ENCODE assay signal across 21 cellular contexts in the genomic region with DNA sequence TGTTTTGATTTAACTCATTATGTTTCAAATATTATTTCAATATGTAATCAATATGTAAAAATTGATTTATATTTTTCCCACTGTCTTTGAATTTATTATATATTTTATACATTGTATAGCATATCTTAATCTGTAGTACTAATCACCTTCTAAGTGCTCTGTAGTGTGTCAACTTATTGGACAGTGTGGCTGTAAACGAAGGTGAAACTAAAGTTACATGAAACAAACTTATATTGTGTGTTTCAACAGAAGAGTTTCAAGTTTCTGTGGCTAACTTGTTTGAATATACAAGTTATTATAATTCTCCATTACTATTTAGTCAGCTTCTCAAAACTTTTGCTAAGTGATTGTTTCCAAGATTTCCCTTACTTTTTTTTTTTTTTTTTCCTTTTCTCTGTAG.
"Had no signal": no experiment of that assay in that cellular context is flagged by ENCODE, and none has a peak within 500 bp of the region (broad histone marks: within the 10 kb centered on the region; RNA-seq: fewer than 3 reads in every experiment).

No MANE protein-coding gene starts in this region.

- ATAC-seq: activated CD8-positive, alpha-beta memory T cell treated with anti-CD3 and anti-CD28 coated beads, Interleukin-2, amount 10 ng/mL, durations not matched to agents 7 days and 5 days; heart left ventricle; left colon; mucosa of descending colon; right lobe of liver; stimulated activated memory B cell treated with anti-CD40 and anti-IgM and Interleukin-4, amounts not matched to agents 10 μg/mL and 1 μg/mL and 100 μg/mL, for 72 hours; T-helper 17 cell; upper lobe of right lung had no signal

- H3K9me3 ChIP-seq: heart left ventricle, mucosa of descending colon, right lobe of liver, upper lobe of right lung had no signal

- H3K27ac ChIP-seq: epithelial cell of prostate, heart left ventricle, right lobe of liver, skin epidermis, upper lobe of right lung had no signal

- H3K27ac Mint-ChIP-seq: activated B cell treated with CpG ODN at 0.5 μM for 24 hours; activated CD8-positive, alpha-beta memory T cell treated with anti-CD3 and anti-CD28 coated beads, Interleukin-2, amount 10 ng/mL, durations not matched to agents 7 days and 5 days; endodermal cell; stimulated activated memory B cell treated with anti-CD40 and anti-IgM and Interleukin-4, amounts not matched to agents 10 μg/mL and 1 μg/mL and 100 μg/mL, for 72 hours; T-helper 17 cell had no signal

- H3K27me3 Mint-ChIP-seq: activated B cell treated with CpG ODN at 0.5 μM for 24 hours; stimulated activated memory B cell treated with anti-CD40 and anti-IgM and Interleukin-4, amounts not matched to agents 10 μg/mL and 1 μg/mL and 100 μg/mL, for 72 hours; T-helper 17 cell had no signal

- H3K9me3 Mint-ChIP-seq: activated B cell treated with CpG ODN at 0.5 μM for 24 hours; neural crest cell; stimulated activated memory B cell treated with anti-CD40 and anti-IgM and Interleukin-4, amounts not matched to agents 10 μg/mL and 1 μg/mL and 100 μg/mL, for 72 hours had no signal

- H3K4me3 ChIP-seq: heart left ventricle, mucosa of descending colon, right lobe of liver, skin epidermis, upper lobe of right lung had no signal

- H3K36me3 ChIP-seq: right lobe of liver, upper lobe of right lung had no signal

- H3K27me3 ChIP-seq: heart left ventricle, right lobe of liver, upper lobe of right lung had no signal

- DNase-seq: activated B cell treated with CpG ODN at 0.5 μM for 24 hours; activated CD4-positive, alpha-beta T cell treated with anti-CD3 and anti-CD28 coated beads for 4 hours; activated CD4-positive, alpha-beta T cell treated with anti-CD3 and anti-CD28 coated beads, Interleukin-2, amount 50 U/mL, for 48 hours; activated CD8-positive, alpha-beta memory T cell treated with anti-CD3 and anti-CD28 coated beads, Interleukin-2, amount 10 ng/mL, durations not matched to agents 7 days and 5 days; activated T-cell treated with anti-CD3 and anti-CD28 coated beads for 4 hours; cortex of kidney; endodermal cell; heart left ventricle; left colon; mesenchymal stem cell; mucosa of descending colon; occipital lobe; right lobe of liver; stimulated activated CD4-positive, alpha-beta T cell treated with anti-CD3 and anti-CD28 coated beads, Interleukin-2, amount 100 ng/mL, for 24 hours; SW 1271; T-helper 17 cell; upper lobe of right lung had no signal

- H3K4me3 Mint-ChIP-seq: activated B cell treated with CpG ODN at 0.5 μM for 24 hours; activated CD8-positive, alpha-beta memory T cell treated with anti-CD3 and anti-CD28 coated beads, Interleukin-2, amount 10 ng/mL, durations not matched to agents 7 days and 5 days; endodermal cell; neural crest cell; stimulated activated memory B cell treated with anti-CD40 and anti-IgM and Interleukin-4, amounts not matched to agents 10 μg/mL and 1 μg/mL and 100 μg/mL, for 72 hours; T-helper 17 cell had no signal
